Comparison of ENCODE assay signal across 8 cellular contexts in the genomic region with DNA sequence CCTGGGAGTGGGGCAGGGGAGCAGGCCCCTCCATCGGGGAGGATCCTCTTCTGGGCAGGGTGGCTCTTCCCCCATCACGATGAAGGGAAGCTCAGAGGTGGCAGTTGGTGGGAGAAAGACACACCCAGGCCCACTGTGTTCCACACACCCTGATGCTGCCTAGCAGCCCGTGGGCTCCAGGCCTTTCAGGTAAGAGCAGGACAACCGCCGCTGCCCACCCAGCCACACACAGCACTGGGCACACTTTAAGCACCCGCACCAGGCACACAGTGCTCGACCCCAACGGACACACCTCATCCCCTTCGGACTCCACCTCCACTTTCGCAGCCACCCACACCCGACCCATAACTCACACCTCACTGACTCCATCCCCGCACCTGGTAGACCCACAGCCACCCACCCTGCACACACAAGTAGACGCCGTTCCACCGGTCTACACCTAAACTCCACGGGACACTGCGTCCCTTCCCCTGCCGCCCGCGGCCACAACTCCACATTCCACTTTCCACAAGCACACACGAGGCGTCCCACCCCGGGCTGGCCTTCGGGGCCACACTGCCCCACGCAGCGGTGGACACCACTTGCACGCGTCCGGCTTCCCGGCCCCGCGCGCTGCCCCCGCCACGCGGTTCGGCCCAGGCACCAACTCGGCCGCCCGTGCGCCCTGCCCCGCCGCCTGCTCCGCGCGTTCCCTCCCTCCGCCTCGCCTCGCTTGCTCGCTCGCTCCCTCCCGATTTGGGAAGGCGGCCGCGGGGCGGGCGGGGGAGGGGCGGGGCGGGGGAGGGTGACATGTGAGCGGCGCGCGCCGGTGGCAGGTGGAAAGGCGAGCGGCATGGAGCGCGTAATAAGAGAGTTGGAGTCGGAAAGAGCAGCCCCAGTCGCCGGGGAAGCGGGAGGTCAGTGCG. TPM values are rescaled to one million over a fixed set of nuclear protein-coding genes. Genes with fewer than 3 reads are reported as not detected.
DNase-seq lines count a peak whose midpoint lies in the region; ATAC-seq and TF ChIP-seq lines count a peak whose summit lies in the region.

A gene (plus strand): TSS at position 787 of the 905 bp plus-strand sequence. CDS start 307 bp downstream, outside the sequence.

- H3K9me2 ChIP-seq in hepatocyte (replicated peaks; ENCODE audit: insufficient read depth), result no peaks in the 10 kb centered on the region

- DNase-seq in GM10266 (ENCODE audit: extremely low spot score), result peak; percentile 54
- peak; percentile 59 for DNase-seq in NCI-H2171 (lab: John Stamatoyannopoulos, UW)
- DNase-seq in ascending aorta (ENCODE audit: low spot score in 2 of 2), result peak in 1 of 2 donors; percentile 84
- DNase-seq in hepatocyte (ENCODE audit: low spot score), result peak; percentile 59
- peak; percentile 67 to 79 for DNase-seq in gastrocnemius medialis
- no peak for DNase-seq in T1000 (lab: John Stamatoyannopoulos, UW)

- peak; percentile 38 to 45 for TF ChIP-seq POLR2A in gastrocnemius medialis (IDR thresholded peaks at IDR 0.05)

- 11% methylated on average over 17 of the region's 73 CpGs for WGBS in hepatocyte (ENCODE audit: low lambda C conversion rate, missing lambda C conversion rate)

- H3K27ac ChIP-seq in ascending aorta (peak within 1 kb of the TSS; percentile 82 to 91), hepatocyte (no peak within 1 kb of the TSS), gastrocnemius medialis (peak within 1 kb of the TSS; percentile 79 to 93 (median 85))

- no peak for TF ChIP-seq CTCF in GM10266 (IDR thresholded peaks at IDR 0.05; ENCODE audit: control insufficient read depth, insufficient read depth, low read depth, missing control alignments)
- no peak for TF ChIP-seq CTCF in ascending aorta (IDR thresholded peaks at IDR 0.05)
- TF ChIP-seq CTCF in hepatocyte (IDR thresholded peaks at IDR 0.05; ENCODE audit: poor library complexity), result no peak
- TF ChIP-seq CTCF in gastrocnemius medialis (IDR thresholded peaks at IDR 0.05 in 4 of 5, conservative IDR thresholded peaks at IDR 0.05 in 1 of 5), result no peak

- no peaks in the 10 kb centered on the region for H3K27me3 ChIP-seq in ascending aorta
- peaks cover 29% of the 10 kb centered on the region for H3K27me3 ChIP-seq in hepatocyte
- H3K27me3 ChIP-seq in gastrocnemius medialis, result no peaks in the 10 kb centered on the region

- no peaks in the 10 kb centered on the region for H4K20me1 ChIP-seq in hepatocyte (ENCODE audit: insufficient read depth, poor library complexity, severe bottlenecking)

- H2AFZ ChIP-seq in hepatocyte, result no peak within 1 kb of the TSS

- H3K9me3 ChIP-seq in ascending aorta, result no peaks in the 10 kb centered on the region
- no peaks in the 10 kb centered on the region for H3K9me3 ChIP-seq in hepatocyte (ENCODE audit: low read depth)
- no peaks in the 10 kb centered on the region for H3K9me3 ChIP-seq in gastrocnemius medialis

- ATAC-seq in gastrocnemius medialis (peak; percentile 77), GM18870 (IDR thresholded peaks at IDR 0.05; ENCODE audit: unreplicated experiment) (no peak), HG02885 (IDR thresholded peaks at IDR 0.05; ENCODE audit: poor library complexity, unreplicated experiment) (no peak)

- intact Hi-C loops in ascending aorta (cut with DNase I) (loop anchor here (2.0 to 5.0 kb wide), 2 partner anchors 42 to 71 kb away; no protein-coding TSS in a partner anchor), gastrocnemius medialis (cut with DNase I; ENCODE audit: low total_unique reads) (loop anchor here (5.0 kb wide), 2 partner anchors 79 to 91 kb away; a partner anchor contains a TSS)

- H3K36me3 ChIP-seq in ascending aorta (no peaks in the 10 kb centered on the region), hepatocyte (replicated peaks; ENCODE audit: insufficient read depth, low read depth) (no peaks in the 10 kb centered on the region), gastrocnemius medialis (no peaks in the 10 kb centered on the region)

- peak within 1 kb of the TSS; percentile 94 for H3K4me2 ChIP-seq in hepatocyte

- H3K4me3 ChIP-seq in ascending aorta, result peak within 1 kb of the TSS; percentile 65 to 69
- no peak within 1 kb of the TSS for H3K4me3 ChIP-seq in hepatocyte
- peak within 1 kb of the TSS; percentile 50 to 61 (median 59) for H3K4me3 ChIP-seq in gastrocnemius medialis

- H3K79me2 ChIP-seq in hepatocyte, result no peaks in the 10 kb centered on the region

- in situ Hi-C loops in gastrocnemius medialis (cut with MboI; ENCODE audit: low sequenced_read_pairs in 4 of 4), result no loop called here

- H3K4me1 ChIP-seq in ascending aorta (peaks cover 6 to 22% of the 10 kb centered on the region in 2 donors), hepatocyte (ENCODE audit: insufficient read depth) (peaks cover 13% of the 10 kb centered on the region), gastrocnemius medialis (peaks cover 0 to 24% of the 10 kb centered on the region in 2 donors)

RNA-seq across cellular contexts. Expression of the gene that starts here (rescaled TPM):
- total RNA-seq in ascending aorta, result 14.5 TPM
- total RNA-seq in hepatocyte, result not detected in 2 replicates
- not detected in 2 replicates for polyA plus RNA-seq in hepatocyte
- total RNA-seq in gastrocnemius medialis, result 1 to 10 TPM; 2.9 to 8.2 (median 3.5) TPM

Comparison
In these comparisons a context has a peak if more than half of its experiments do, and no peak if none do; other contexts are left out.
1. Peak in DNase-seq and H3K4me2 ChIP-seq in hepatocyte; RNA of the gene not detected or under 1 TPM.
2. ATAC-seq: peak in gastrocnemius medialis (2 of 2); none in GM18870 (single experiment) and HG02885 (single experiment).